In the genomic region with DNA sequence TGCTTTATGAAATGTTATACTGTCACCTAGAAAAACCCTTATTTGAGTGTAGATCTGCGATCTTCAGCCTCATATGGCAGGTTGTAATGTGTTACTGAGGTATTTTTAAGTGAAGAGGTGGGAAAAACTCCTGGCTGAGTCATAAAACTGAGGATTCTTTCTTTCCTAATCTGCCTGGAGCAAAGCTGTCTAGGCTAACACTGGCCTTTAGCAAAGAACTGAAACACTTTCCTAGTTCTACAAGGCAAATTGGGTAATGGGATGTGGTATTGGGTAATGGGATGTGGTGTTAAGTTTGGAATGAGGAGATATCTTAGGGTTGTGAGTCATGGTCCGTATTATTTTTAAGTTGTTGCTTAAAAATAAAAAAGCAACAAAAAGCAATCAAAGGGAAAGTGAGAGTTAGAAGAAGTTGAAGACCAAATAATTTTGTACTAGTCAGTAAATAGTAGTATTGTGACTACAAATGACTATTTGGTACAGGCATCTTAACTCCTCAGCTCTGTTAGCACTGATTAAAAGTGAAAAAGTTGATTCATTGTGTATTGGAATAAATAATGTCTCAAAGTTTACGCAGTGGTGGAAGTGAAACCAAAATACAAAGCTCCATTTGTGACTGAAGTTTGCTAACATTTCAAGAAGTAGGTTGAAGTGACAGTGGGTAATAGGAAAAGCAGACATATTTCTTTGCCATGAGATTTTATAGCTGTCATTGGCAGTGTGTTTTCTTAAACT, we compare ENCODE assay signal across 8 cellular contexts.
DNase-seq lines count a peak whose midpoint lies in the region; ATAC-seq, FAIRE-seq and TF ChIP-seq lines count a peak whose summit lies in the region.

No MANE protein-coding gene starts in this region.

- H3K36me3 Mint-ChIP-seq in activated T-cell treated with anti-CD3 and anti-CD28 coated beads, Interleukin-2, amount 50 U/mL, for 4 hours (ENCODE audit: insufficient read depth): no peaks in the 10 kb centered on the region
- H3K36me3 Mint-ChIP-seq in IgD-negative memory B cell: no peaks in the 10 kb centered on the region
- H3K36me3 Mint-ChIP-seq in stimulated activated naive CD8-positive, alpha-beta T cell treated with anti-CD3 and anti-CD28 coated beads, Interleukin-15, Interleukin-2, amounts not matched to agents 100 ng/mL and 50 ng/mL, for 24 hours (ENCODE audit: low read depth): peaks cover 7% of the 10 kb centered on the region

- H3K4me3 Mint-ChIP-seq in activated T-cell treated with anti-CD3 and anti-CD28 coated beads, Interleukin-2, amount 50 U/mL, for 4 hours: peak overlapping the region; percentile 7
- H3K4me3 Mint-ChIP-seq in IgD-negative memory B cell: peak overlapping the region in 3 of 4 donors; percentile 14 to 76 (median 31)
- peak overlapping the region; percentile 59 for H3K4me3 Mint-ChIP-seq in stimulated activated naive CD8-positive, alpha-beta T cell treated with anti-CD3 and anti-CD28 coated beads, Interleukin-15, Interleukin-2, amounts not matched to agents 100 ng/mL and 50 ng/mL, for 24 hours

- no peak overlapping the region for H3K4me3 ChIP-seq in bronchial epithelial cell (ENCODE audit: low read depth, low read length)

- peaks cover 26% of the 10 kb centered on the region for H3K4me1 Mint-ChIP-seq in activated T-cell treated with anti-CD3 and anti-CD28 coated beads, Interleukin-2, amount 50 U/mL, for 4 hours (ENCODE audit: low read depth)
- H3K4me1 Mint-ChIP-seq in IgD-negative memory B cell: peaks cover 8 to 13% (median 13%) of the 10 kb centered on the region in 3 donors
- H3K4me1 Mint-ChIP-seq in stimulated activated naive CD8-positive, alpha-beta T cell treated with anti-CD3 and anti-CD28 coated beads, Interleukin-15, Interleukin-2, amounts not matched to agents 100 ng/mL and 50 ng/mL, for 24 hours (ENCODE audit: low read depth): peaks cover 62% of the 10 kb centered on the region

- H3K36me3 ChIP-seq in bronchial epithelial cell (ENCODE audit: control insufficient read depth, insufficient read depth, low read length): no peaks in the 10 kb centered on the region

- no peaks in the 10 kb centered on the region for H3K27me3 Mint-ChIP-seq in activated T-cell treated with anti-CD3 and anti-CD28 coated beads, Interleukin-2, amount 50 U/mL, for 4 hours (ENCODE audit: low read depth)
- H3K27me3 Mint-ChIP-seq in IgD-negative memory B cell: no peaks in the 10 kb centered on the region
- no peaks in the 10 kb centered on the region for H3K27me3 Mint-ChIP-seq in stimulated activated naive CD8-positive, alpha-beta T cell treated with anti-CD3 and anti-CD28 coated beads, Interleukin-15, Interleukin-2, amounts not matched to agents 100 ng/mL and 50 ng/mL, for 24 hours

- TF ChIP-seq CTCF in bronchial epithelial cell (IDR thresholded peaks at IDR 0.05; ENCODE audit: insufficient read depth, low read length, severe bottlenecking): no peak

- no peak for FAIRE-seq in bronchial epithelial cell (lab: Jason Lieb, UNC)

- H3K27me3 ChIP-seq in bronchial epithelial cell (ENCODE audit: control insufficient read depth, insufficient read depth, low read length): no peaks in the 10 kb centered on the region

- ATAC-seq in activated T-cell treated with anti-CD3 and anti-CD28 coated beads, Interleukin-2, amount 50 U/mL, for 4 hours: peak; percentile 90 to 95

- peak overlapping the region in 2 of 3 donors; percentile 43 to 48 for H3K27ac Mint-ChIP-seq in IgD-negative memory B cell
- peak overlapping the region; percentile 81 for H3K27ac Mint-ChIP-seq in stimulated activated naive CD8-positive, alpha-beta T cell treated with anti-CD3 and anti-CD28 coated beads, Interleukin-15, Interleukin-2, amounts not matched to agents 100 ng/mL and 50 ng/mL, for 24 hours

- no peaks in the 10 kb centered on the region for H3K9me3 Mint-ChIP-seq in activated T-cell treated with anti-CD3 and anti-CD28 coated beads, Interleukin-2, amount 50 U/mL, for 4 hours
- H3K9me3 Mint-ChIP-seq in IgD-negative memory B cell: no peaks in the 10 kb centered on the region
- no peaks in the 10 kb centered on the region for H3K9me3 Mint-ChIP-seq in stimulated activated naive CD8-positive, alpha-beta T cell treated with anti-CD3 and anti-CD28 coated beads, Interleukin-15, Interleukin-2, amounts not matched to agents 100 ng/mL and 50 ng/mL, for 24 hours

- no peak for DNase-seq in activated T-cell treated with anti-CD3 and anti-CD28 coated beads, Interleukin-2, amount 50 U/mL, for 4 hours
- DNase-seq in activated T-cell treated with anti-CD3 and anti-CD28 coated beads for 4 hours (no peak), bronchial epithelial cell (ENCODE audit: low read depth) (peak; percentile 94), NCI-H1694 treated with DMSO at 0.1 percent for 48 hours (lab: John Stamatoyannopoulos, UW) (no peak), anterior cingulate cortex (lab: John Stamatoyannopoulos, UW) (no peak), OCI-M2 (lab: John Stamatoyannopoulos, UW; ENCODE audit: unreplicated experiment) (no peak)

Comparison
In these comparisons a context has a peak if more than half of its experiments do, and no peak if none do; other contexts are left out.
1. H3K4me3 Mint-ChIP-seq: peak in every context shown above with its lines; median percentile 59 in stimulated activated naive CD8-positive, alpha-beta T cell treated with anti-CD3 and anti-CD28 coated beads, Interleukin-15, Interleukin-2, amounts not matched to agents 100 ng/mL and 50 ng/mL, for 24 hours; 31 in IgD-negative memory B cell; 7 in activated T-cell treated with anti-CD3 and anti-CD28 coated beads, Interleukin-2, amount 50 U/mL, for 4 hours.